In genomic region chr2:47401789-47402554, GRCh38 we compare ENCODE assay signal across 8 cellular contexts. TPM values are rescaled to one million over a fixed set of nuclear protein-coding genes. Genes with fewer than 3 reads are reported as not detected.
A peak's percentile ranks its signal among the peaks of the same experiment; 100 is the strongest.
DNase-seq lines count a peak whose midpoint lies in the region; ATAC-seq and TF ChIP-seq lines count a peak whose summit lies in the region.

No MANE protein-coding gene starts in this region.

- peak overlapping the region; percentile 99 for H3K4me3 Mint-ChIP-seq in Calu3 (ENCODE audit: low read depth, unreplicated experiment)

- no peaks in the 10 kb centered on the region for H3K27me3 ChIP-seq in OCI-LY1 (ENCODE audit: insufficient read depth, low read length)
- no peaks in the 10 kb centered on the region for H3K27me3 ChIP-seq in endocrine pancreas (ENCODE audit: control insufficient read depth, insufficient read depth, low read length)
- H3K27me3 ChIP-seq in osteoblast (ENCODE audit: insufficient read depth, low read length) = no peaks in the 10 kb centered on the region

- H3K9me3 Mint-ChIP-seq in Calu3 (ENCODE audit: low read depth, unreplicated experiment) = no peaks in the 10 kb centered on the region

- CTCF ChIA-PET in Calu3 (lab: Charles Lee) = interaction anchor here (1.1 to 2.9 kb wide), 4 partner anchors 57 to 366 kb away, joined by 3 to 9 read pairs (median 4); no protein-coding TSS in a partner anchor

- H3K36me3 ChIP-seq in OCI-LY1 (ENCODE audit: insufficient read depth, low read length) (peaks cover 16% of the 10 kb centered on the region), endocrine pancreas (ENCODE audit: control insufficient read depth, insufficient read depth, low read length) (no peaks in the 10 kb centered on the region), osteoblast (ENCODE audit: insufficient read depth, low read length) (no peaks in the 10 kb centered on the region)

- TF ChIP-seq CTCF in Calu3 (IDR thresholded peaks at IDR 0.05; ENCODE audit: unreplicated experiment) = no peak
- no peak for TF ChIP-seq CTCF in OCI-LY1 (IDR thresholded peaks at IDR 0.05; ENCODE audit: low read length)
- no peak for TF ChIP-seq CTCF in osteoblast (IDR thresholded peaks at IDR 0.05; ENCODE audit: extremely low read depth, low read depth, low read length)

- H3K4me2 ChIP-seq in OCI-LY1 (ENCODE audit: low read length) = peak overlapping the region; percentile 63
- peak overlapping the region; percentile 100 for H3K4me2 ChIP-seq in osteoblast (ENCODE audit: insufficient read depth, low read length)

- BruUV-seq in Calu3 (replicated peaks; lab: Mats Ljungman, UMichigan) = no TSS peak

- peak overlapping the region; percentile 56 for H3K9ac ChIP-seq in OCI-LY1 (ENCODE audit: low read length)
- H3K9ac ChIP-seq in endocrine pancreas (ENCODE audit: control insufficient read depth, insufficient read depth, low read length) = no peak overlapping the region

- H3K9me3 ChIP-seq in OCI-LY1 (ENCODE audit: low read length) (no peaks in the 10 kb centered on the region), endocrine pancreas (ENCODE audit: control insufficient read depth, low read length) (no peaks in the 10 kb centered on the region), osteoblast (ENCODE audit: low read depth, low read length) (no peaks in the 10 kb centered on the region)

- intact Hi-C loops in Calu3 (cut with micrococcal nuclease; ENCODE audit: unreplicated experiment) = no loop called here

- H2AFZ ChIP-seq in OCI-LY1 (ENCODE audit: low read length) = peak overlapping the region; percentile 26; the same call in 1 of the 2 replicates
- H2AFZ ChIP-seq in osteoblast (ENCODE audit: low read length) = peak overlapping the region; percentile 94

- H3K79me2 ChIP-seq in OCI-LY1 (ENCODE audit: insufficient read depth, low read length) (peaks cover 38% of the 10 kb centered on the region), osteoblast (ENCODE audit: insufficient read depth, low read length) (peaks cover 34% of the 10 kb centered on the region)

- peak overlapping the region; percentile 90 for H3K4me3 ChIP-seq in OCI-LY1 (ENCODE audit: low read depth, low read length, poor library complexity, severe bottlenecking)
- H3K4me3 ChIP-seq in endocrine pancreas (ENCODE audit: control insufficient read depth, insufficient read depth, low read length) = peak overlapping the region; percentile 91
- peak overlapping the region; percentile 86 for H3K4me3 ChIP-seq in osteoblast (ENCODE audit: insufficient read depth, low read length)

- H3K27ac ChIP-seq in OCI-LY1 (ENCODE audit: low read depth, low read length, poor library complexity, severe bottlenecking) = peak overlapping the region; percentile 85
- no peak overlapping the region for H3K27ac ChIP-seq in osteoblast (ENCODE audit: low read depth, low read length)

- H3K27me3 Mint-ChIP-seq in Calu3 (ENCODE audit: unreplicated experiment) = no peaks in the 10 kb centered on the region

- H3K27ac Mint-ChIP-seq in Calu3 (ENCODE audit: unreplicated experiment) = peak overlapping the region; percentile 90

- no peaks in the 10 kb centered on the region for H3K9me2 ChIP-seq in OCI-LY1 (ENCODE audit: low read depth, low read length)

- H3F3A ChIP-seq in OCI-LY1 (ENCODE audit: insufficient read depth, low read length) = no peaks in the 10 kb centered on the region

- no peak for ATAC-seq in HG03521 (IDR thresholded peaks at IDR 0.05; ENCODE audit: unreplicated experiment)

- H3K4me1 ChIP-seq in OCI-LY1 (ENCODE audit: insufficient read depth, low read length, severe bottlenecking) = peaks cover 22% of the 10 kb centered on the region
- no peaks in the 10 kb centered on the region for H3K4me1 ChIP-seq in endocrine pancreas (ENCODE audit: control insufficient read depth, insufficient read depth, low read length)
- peaks cover 13% of the 10 kb centered on the region for H3K4me1 ChIP-seq in osteoblast (ENCODE audit: insufficient read depth, low read length)

- DNase-seq in Calu3 (no peak), osteoblast (ENCODE audit: insufficient read length, low spot score, missing footprints) (no peak), NCI-H1105 treated with DMSO at 0.1 percent for 48 hours (lab: John Stamatoyannopoulos, UW) (no peak), SK-N-DZ (ENCODE audit: low spot score) (no peak)
- DNase-seq in stimulated activated CD4-positive, alpha-beta T cell treated with anti-CD3 and anti-CD28 coated beads, Interleukin-2, amount 100 ng/mL, for 24 hours = no peak

- H4K20me1 ChIP-seq in OCI-LY1 (ENCODE audit: insufficient read depth, low read length) = no peaks in the 10 kb centered on the region
- peaks cover under 1% of the 10 kb centered on the region for H4K20me1 ChIP-seq in osteoblast (ENCODE audit: insufficient read depth, low read length)

- peaks cover 33% of the 10 kb centered on the region for H3K36me3 Mint-ChIP-seq in Calu3 (ENCODE audit: insufficient read depth, unreplicated experiment)

- peaks cover 21% of the 10 kb centered on the region for H3K4me1 Mint-ChIP-seq in Calu3 (ENCODE audit: low read depth, unreplicated experiment)

RNA-seq across cellular contexts. Expression of gene MSH2, which starts 1.0 kb away (rescaled TPM):
- total RNA-seq in Calu3 (2022) (47.2 and 55.3 TPM in 2 replicates), osteoblast (14.5 and 16.5 TPM in 2 replicates)
- 133 and 135 TPM in 2 replicates for polyA plus RNA-seq in SK-N-DZ (2014; cell fraction: cytosol; rRNA removed)
- 67.8 and 75.6 TPM in 2 replicates for polyA plus RNA-seq in SK-N-DZ (2014; cell fraction: nucleus; rRNA removed)

RNA-seq across cellular contexts. Expression of gene EPCAM, which starts 32.9 kb away (rescaled TPM):
- 455 and 465 TPM in 2 replicates for total RNA-seq in Calu3 (2022)
- under 0.01 TPM in 1 of 2 replicates, not detected in the other for total RNA-seq in osteoblast
- polyA plus RNA-seq in SK-N-DZ (2014; cell fraction: cytosol; rRNA removed) = 0.06 TPM in 1 of 2 replicates, not detected in the other
- polyA plus RNA-seq in SK-N-DZ (2014; cell fraction: nucleus; rRNA removed) = 1.5 and 2.1 TPM in 2 replicates

Comparison
In these comparisons a context has a peak if more than half of its experiments do, and no peak if none do; other contexts are left out.
1. RNA of gene EPCAM, which starts 32.9 kb away (total RNA-seq): 455 to 465 TPM in Calu3; under 0.01 TPM in osteoblast; every median in the first group is over 100 times any median in the second.
2. Peak in every context shown above with its lines, with median percentiles within 50 percentile points of each other: H3K4me3 ChIP-seq.